Comparison of ENCODE assay signal across 8 cellular contexts in genomic region chr5:154753792-154754191, GRCh38. TPM values are rescaled to one million over a fixed set of nuclear protein-coding genes. Genes with fewer than 3 reads are reported as not detected.
A peak's percentile ranks its signal among the peaks of the same experiment; 100 is the strongest.
DNase-seq lines count a peak whose midpoint lies in the region; TF ChIP-seq lines count a peak whose summit lies in the region.

No MANE protein-coding gene starts in this region.

- TF ChIP-seq POLR2A in prostate gland (IDR thresholded peaks at IDR 0.05) = no peak

- H3K36me3 Mint-ChIP-seq in activated naive CD4-positive, alpha-beta T cell treated with anti-CD3 and anti-CD28 coated beads, Interleukin-2, amount 50 U/mL, for 24 hours = peaks cover 7% of the 10 kb centered on the region
- peaks cover 8% of the 10 kb centered on the region for H3K36me3 Mint-ChIP-seq in activated T-helper 1 cell treated with anti-CD3 and anti-CD28 coated beads, Interleukin-12 subunit alpha, Interleukin-12 subunit beta, Interleukin-2, Interleukin-4 antibody, amounts not matched to agents 30 ng/mL and 10 ng/mL and 1 ng/mL, durations not matched to agents 14 hours and 24 hours and 36 hours (ENCODE audit: low read depth)
- no peaks in the 10 kb centered on the region for H3K36me3 Mint-ChIP-seq in glutamatergic neuron (ENCODE audit: unreplicated experiment)

- H3K4me1 Mint-ChIP-seq in activated naive CD4-positive, alpha-beta T cell treated with anti-CD3 and anti-CD28 coated beads, Interleukin-2, amount 50 U/mL, for 24 hours = peaks cover 24% of the 10 kb centered on the region
- H3K4me1 Mint-ChIP-seq in activated T-helper 1 cell treated with anti-CD3 and anti-CD28 coated beads, Interleukin-12 subunit alpha, Interleukin-12 subunit beta, Interleukin-2, Interleukin-4 antibody, amounts not matched to agents 30 ng/mL and 10 ng/mL and 1 ng/mL, durations not matched to agents 14 hours and 24 hours and 36 hours (ENCODE audit: low read depth) = peaks cover 30% of the 10 kb centered on the region
- H3K4me1 Mint-ChIP-seq in glutamatergic neuron (ENCODE audit: low read depth, unreplicated experiment) = peaks cover 15% of the 10 kb centered on the region

- no peak overlapping the region for H3K4me3 ChIP-seq in prostate gland

- WGBS in prostate gland = 8% methylated on average over 5 of the region's 5 CpGs

- peak overlapping the region; percentile 100 for H3K27ac Mint-ChIP-seq in activated naive CD4-positive, alpha-beta T cell treated with anti-CD3 and anti-CD28 coated beads, Interleukin-2, amount 50 U/mL, for 24 hours
- peak overlapping the region; percentile 97 for H3K27ac Mint-ChIP-seq in activated T-helper 1 cell treated with anti-CD3 and anti-CD28 coated beads, Interleukin-12 subunit alpha, Interleukin-12 subunit beta, Interleukin-2, Interleukin-4 antibody, amounts not matched to agents 30 ng/mL and 10 ng/mL and 1 ng/mL, durations not matched to agents 14 hours and 24 hours and 36 hours
- peak overlapping the region; percentile 50 for H3K27ac Mint-ChIP-seq in glutamatergic neuron (ENCODE audit: unreplicated experiment)

- H3K4me1 ChIP-seq in prostate gland (replicated peaks) = peaks cover 16% of the 10 kb centered on the region

- H3K9me3 ChIP-seq in prostate gland = no peaks in the 10 kb centered on the region

- no peaks in the 10 kb centered on the region for H3K9me3 Mint-ChIP-seq in activated naive CD4-positive, alpha-beta T cell treated with anti-CD3 and anti-CD28 coated beads, Interleukin-2, amount 50 U/mL, for 24 hours
- H3K9me3 Mint-ChIP-seq in activated T-helper 1 cell treated with anti-CD3 and anti-CD28 coated beads, Interleukin-12 subunit alpha, Interleukin-12 subunit beta, Interleukin-2, Interleukin-4 antibody, amounts not matched to agents 30 ng/mL and 10 ng/mL and 1 ng/mL, durations not matched to agents 14 hours and 24 hours and 36 hours = no peaks in the 10 kb centered on the region
- peaks cover 11% of the 10 kb centered on the region for H3K9me3 Mint-ChIP-seq in glutamatergic neuron (ENCODE audit: unreplicated experiment)

- no peaks in the 10 kb centered on the region for H3K36me3 ChIP-seq in prostate gland

- intact Hi-C loops in activated T-helper 1 cell treated with anti-CD3 and anti-CD28 coated beads, Interleukin-12 subunit alpha, Interleukin-12 subunit beta, Interleukin-2, Interleukin-4 antibody, amounts not matched to agents 30 ng/mL and 10 ng/mL and 1 ng/mL, durations not matched to agents 14 hours and 24 hours and 36 hours (cut with micrococcal nuclease) = loop anchor here (2.0 to 10.0 kb wide), 3 partner anchors 71 to 715 kb away; partner anchors contain the start of genes FAM114A2, GALNT10 and MFAP3
- intact Hi-C loops in prostate gland (cut with DNase I) = loop anchor here (2.0 to 10.0 kb wide), 2 partner anchors 71 to 181 kb away; partner anchors contain the start of gene GEMIN5

- in situ Hi-C loops in KBM-7 (cut with MboI; ENCODE audit: low pct_unique_long_range_greater_than_20kb, low sequenced_read_pairs) = no loop called here

- TF ChIP-seq CTCF in glutamatergic neuron (IDR thresholded peaks at IDR 0.05; ENCODE audit: partially characterized antibody, unreplicated experiment) = no peak
- no peak for TF ChIP-seq CTCF in prostate gland (IDR thresholded peaks at IDR 0.05)

- DNase-seq in activated naive CD4-positive, alpha-beta T cell treated with anti-CD3 and anti-CD28 coated beads, Interleukin-2, amount 50 U/mL, for 16 hours = no peak
- no peak for DNase-seq in activated T-helper 1 cell treated with anti-CD3 and anti-CD28 coated beads, Interleukin-12 subunit alpha, Interleukin-12 subunit beta, Interleukin-2, Interleukin-4 antibody, amounts not matched to agents 30 ng/mL and 10 ng/mL and 1 ng/mL, durations not matched to agents 14 hours and 24 hours and 36 hours (ENCODE audit: low spot score)
- DNase-seq in glutamatergic neuron (no peak), prostate gland (ENCODE audit: low spot score) (peak; percentile 71), KBM-7 (no peak), NOMO-1 (lab: John Stamatoyannopoulos, UW; ENCODE audit: unreplicated experiment in 2 of 2) (no peak), NCI-H1092 (lab: John Stamatoyannopoulos, UW) (no peak)

- peak overlapping the region; percentile 86 to 92 for H3K27ac ChIP-seq in prostate gland

- no peaks in the 10 kb centered on the region for H3K27me3 ChIP-seq in prostate gland (replicated peaks; ENCODE audit: insufficient read depth)

- H3K27me3 Mint-ChIP-seq in activated naive CD4-positive, alpha-beta T cell treated with anti-CD3 and anti-CD28 coated beads, Interleukin-2, amount 50 U/mL, for 24 hours = no peaks in the 10 kb centered on the region
- peaks cover 1% of the 10 kb centered on the region for H3K27me3 Mint-ChIP-seq in activated T-helper 1 cell treated with anti-CD3 and anti-CD28 coated beads, Interleukin-12 subunit alpha, Interleukin-12 subunit beta, Interleukin-2, Interleukin-4 antibody, amounts not matched to agents 30 ng/mL and 10 ng/mL and 1 ng/mL, durations not matched to agents 14 hours and 24 hours and 36 hours (ENCODE audit: insufficient read depth)
- H3K27me3 Mint-ChIP-seq in glutamatergic neuron (ENCODE audit: unreplicated experiment) = peaks cover 11% of the 10 kb centered on the region

- H3K4me3 Mint-ChIP-seq in activated naive CD4-positive, alpha-beta T cell treated with anti-CD3 and anti-CD28 coated beads, Interleukin-2, amount 50 U/mL, for 24 hours = peak overlapping the region; percentile 95
- H3K4me3 Mint-ChIP-seq in activated T-helper 1 cell treated with anti-CD3 and anti-CD28 coated beads, Interleukin-12 subunit alpha, Interleukin-12 subunit beta, Interleukin-2, Interleukin-4 antibody, amounts not matched to agents 30 ng/mL and 10 ng/mL and 1 ng/mL, durations not matched to agents 14 hours and 24 hours and 36 hours = peak overlapping the region; percentile 89
- peak overlapping the region; percentile 70 for H3K4me3 Mint-ChIP-seq in glutamatergic neuron (ENCODE audit: unreplicated experiment)

RNA-seq across cellular contexts. Expression of gene LARP1, which starts 1.4 kb away (rescaled TPM):
- total RNA-seq in activated T-helper 1 cell treated with anti-CD3 and anti-CD28 coated beads, Interleukin-12 subunit alpha, Interleukin-12 subunit beta, Interleukin-2, Interleukin-4 antibody, amounts not matched to agents 30 ng/mL and 10 ng/mL and 1 ng/mL, durations not matched to agents 14 hours and 24 hours and 36 hours = 335 and 338 TPM in 2 replicates
- total RNA-seq in glutamatergic neuron (ENCODE audit: unreplicated experiment) (199 TPM), prostate gland (100 to 1,000 TPM in 1 of 2 donors, 10 to 100 TPM in 1; 83.9 to 163 TPM)

Comparison
In these comparisons a context has a peak if more than half of its experiments do, and no peak if none do; other contexts are left out.
1. H3K27ac Mint-ChIP-seq: peak in every context shown above with its lines; median percentile 100 in activated naive CD4-positive, alpha-beta T cell treated with anti-CD3 and anti-CD28 coated beads, Interleukin-2, amount 50 U/mL, for 24 hours; 97 in activated T-helper 1 cell treated with anti-CD3 and anti-CD28 coated beads, Interleukin-12 subunit alpha, Interleukin-12 subunit beta, Interleukin-2, Interleukin-4 antibody, amounts not matched to agents 30 ng/mL and 10 ng/mL and 1 ng/mL, durations not matched to agents 14 hours and 24 hours and 36 hours; 50 in glutamatergic neuron.